ENCODE assay signal across 15 cellular contexts in the genomic region with DNA sequence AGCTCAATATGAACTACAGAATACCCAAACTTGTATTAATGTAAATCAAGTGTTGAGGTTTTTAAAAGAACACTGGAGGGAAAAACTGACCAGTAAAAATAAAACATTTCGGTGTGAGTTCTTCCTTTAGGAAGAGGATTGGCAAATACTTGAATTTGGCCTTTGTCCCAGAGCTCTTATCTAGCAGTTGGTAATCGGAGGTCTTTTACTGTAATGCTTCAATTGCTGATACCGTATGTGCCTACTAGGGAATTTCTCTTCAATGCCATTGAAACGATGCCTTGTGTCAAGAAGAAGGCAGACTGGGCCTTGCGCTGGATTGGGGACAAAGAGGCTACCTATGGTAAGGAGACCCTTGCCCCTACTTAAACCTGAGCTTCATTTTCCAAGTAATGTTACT. TPM values are rescaled to one million over a fixed set of nuclear protein-coding genes. Genes with fewer than 3 reads are reported as not detected.
DNase-seq lines count a peak whose midpoint lies in the region; ATAC-seq and TF ChIP-seq lines count a peak whose summit lies in the region.
"Had no signal": no experiment of that assay in that cellular context is flagged by ENCODE, and none has a peak within 500 bp of the region (broad histone marks: within the 10 kb centered on the region; RNA-seq: fewer than 3 reads in every experiment).

No MANE protein-coding gene starts in this region.

- ATAC-seq in activated naive CD8-positive, alpha-beta T cell treated with anti-CD3 and anti-CD28 coated beads, Interleukin-2, amount 10 ng/mL, durations not matched to agents 7 days and 5 days (ENCODE audit: low read depth): no peak
- no peak for ATAC-seq in HG02973 (IDR thresholded peaks at IDR 0.05; ENCODE audit: unreplicated experiment)
- no peak for ATAC-seq in HG02588 (IDR thresholded peaks at IDR 0.05; ENCODE audit: unreplicated experiment)
- ATAC-seq in WTC11: no peak
- ATAC-seq: CD8-positive, alpha-beta T cell had no signal

- no peak overlapping the region for H3K4me3 ChIP-seq in fibroblast of villous mesenchyme (ENCODE audit: low read depth, low read length)
- H3K4me3 ChIP-seq in vagina: no peak overlapping the region
- H3K4me3 ChIP-seq: thyroid gland had no signal

- H3K9me3 ChIP-seq in vagina: no peaks in the 10 kb centered on the region
- H3K9me3 ChIP-seq: thyroid gland had no signal

- POLR2A ChIA-PET in activated naive CD8-positive, alpha-beta T cell treated with anti-CD3 and anti-CD28 coated beads, Interleukin-2, amount 10 ng/mL, durations not matched to agents 7 days and 5 days (lab: Charles Lee): interaction anchor here (0.5 to 2.9 kb wide), 5 partner anchors 8 to 284 kb away, joined by 3 to 15 read pairs (median 6); no protein-coding TSS in a partner anchor
- POLR2A ChIA-PET in WTC11 (lab: Charles Lee): no interaction called here

- DNase-seq in EH (ENCODE audit: low read depth): peak; percentile 22
- peak; percentile 69 for DNase-seq in NCI-H2029 treated with DMSO at 0.1 percent for 48 hours (lab: John Stamatoyannopoulos, UW)
- DNase-seq in activated naive CD8-positive, alpha-beta T cell treated with anti-CD3 and anti-CD28 coated beads, Interleukin-2, amount 10 ng/mL, durations not matched to agents 7 days and 5 days: no peak
- DNase-seq in fibroblast of villous mesenchyme (ENCODE audit: low read depth): peak; percentile 85
- DNase-seq in WTC11 (ENCODE audit: low spot score): no peak
- no peak for DNase-seq in vagina (ENCODE audit: extremely low spot score in 2 of 2)
- DNase-seq: activated CD4-positive, CD25-positive, alpha-beta regulatory T cell treated with anti-CD3 and anti-CD28 coated beads, Interleukin-2, amount 50 U/mL, for 72 hours; activated effector memory CD4-positive, alpha-beta T cell treated with anti-CD3 and anti-CD28 coated beads, Interleukin-2, amount 50 U/mL, for 16 hours; CD8-positive, alpha-beta T cell; mammary epithelial cell; NCI-H524 treated with DMSO at 0.1 percent for 48 hours; thyroid gland had no signal

- no peak overlapping the region for H3K27ac Mint-ChIP-seq in activated naive CD8-positive, alpha-beta T cell treated with anti-CD3 and anti-CD28 coated beads, Interleukin-2, amount 10 ng/mL, durations not matched to agents 7 days and 5 days
- no peak overlapping the region for H3K27ac Mint-ChIP-seq in WTC11
- H3K27ac Mint-ChIP-seq: CD8-positive, alpha-beta T cell had no signal

- no peak for TF ChIP-seq POLR2A in vagina (IDR thresholded peaks at IDR 0.05)

- H3K27me3 Mint-ChIP-seq in activated naive CD8-positive, alpha-beta T cell treated with anti-CD3 and anti-CD28 coated beads, Interleukin-2, amount 10 ng/mL, durations not matched to agents 7 days and 5 days: no peaks in the 10 kb centered on the region
- H3K27me3 Mint-ChIP-seq in WTC11 (ENCODE audit: low read depth): no peaks in the 10 kb centered on the region

- CTCF ChIA-PET in WTC11 (lab: Charles Lee): interaction anchor here (1.6 kb wide), 1 partner anchor 14 kb away, joined by 4 read pairs; no protein-coding TSS in a partner anchor

- H3K36me3 Mint-ChIP-seq in activated naive CD8-positive, alpha-beta T cell treated with anti-CD3 and anti-CD28 coated beads, Interleukin-2, amount 10 ng/mL, durations not matched to agents 7 days and 5 days: peaks cover 70% of the 10 kb centered on the region
- peaks cover 77% of the 10 kb centered on the region for H3K36me3 Mint-ChIP-seq in WTC11
- H3K36me3 Mint-ChIP-seq: CD8-positive, alpha-beta T cell had no signal

- H3K9me3 Mint-ChIP-seq in activated naive CD8-positive, alpha-beta T cell treated with anti-CD3 and anti-CD28 coated beads, Interleukin-2, amount 10 ng/mL, durations not matched to agents 7 days and 5 days: no peaks in the 10 kb centered on the region
- H3K9me3 Mint-ChIP-seq in WTC11: no peaks in the 10 kb centered on the region
- H3K9me3 Mint-ChIP-seq: CD8-positive, alpha-beta T cell had no signal

- H3K27ac ChIP-seq in vagina: no peak overlapping the region
- H3K27ac ChIP-seq: thyroid gland had no signal

- H3K4me1 ChIP-seq in vagina: peaks cover 19% of the 10 kb centered on the region

- H3K4me3 Mint-ChIP-seq in activated naive CD8-positive, alpha-beta T cell treated with anti-CD3 and anti-CD28 coated beads, Interleukin-2, amount 10 ng/mL, durations not matched to agents 7 days and 5 days: peak overlapping the region; percentile 93
- no peak overlapping the region for H3K4me3 Mint-ChIP-seq in WTC11
- H3K4me3 Mint-ChIP-seq: CD8-positive, alpha-beta T cell had no signal

- H3K36me3 ChIP-seq in vagina: no peaks in the 10 kb centered on the region
- H3K36me3 ChIP-seq: thyroid gland had no signal

- peaks cover 6% of the 10 kb centered on the region for H3K27me3 ChIP-seq in vagina

- TF ChIP-seq CTCF in fibroblast of villous mesenchyme (IDR thresholded peaks at IDR 0.05; ENCODE audit: insufficient read depth, low read depth, low read length): no peak
- no peak for TF ChIP-seq CTCF in WTC11 (IDR thresholded peaks at IDR 0.05)
- no peak for TF ChIP-seq CTCF in vagina (IDR thresholded peaks at IDR 0.05)

- peaks cover 53% of the 10 kb centered on the region for H3K4me1 Mint-ChIP-seq in activated naive CD8-positive, alpha-beta T cell treated with anti-CD3 and anti-CD28 coated beads, Interleukin-2, amount 10 ng/mL, durations not matched to agents 7 days and 5 days
- H3K4me1 Mint-ChIP-seq in WTC11: peaks cover 40% of the 10 kb centered on the region

- intact Hi-C loops in vagina (cut with DNase I): no loop called here

TF ChIP-seq in WTC11, 78 proteins besides CTCF, POLR2A, EP300 and RAD21 (continues in another document):
- no peak for TF ChIP-seq ZNF317 (CRISPR knock-in tag; IDR thresholded peaks at IDR 0.05; ENCODE audit: borderline replicate concordance, low read depth)
- TF ChIP-seq SOX15 (CRISPR knock-in tag; IDR thresholded peaks at IDR 0.05): no peak
- no peak for TF ChIP-seq ZNF396 (CRISPR knock-in tag; IDR thresholded peaks at IDR 0.05; ENCODE audit: borderline replicate concordance)
- no peak for TF ChIP-seq GTF2I (CRISPR knock-in tag; conservative IDR thresholded peaks at IDR 0.05)
- TF ChIP-seq TP53 (CRISPR knock-in tag; IDR thresholded peaks at IDR 0.05): no peak
- no peak for TF ChIP-seq MLX (CRISPR knock-in tag; IDR thresholded peaks at IDR 0.05)
- TF ChIP-seq TEAD4 (CRISPR knock-in tag; IDR thresholded peaks at IDR 0.05): no peak
- no peak for TF ChIP-seq NFATC4 (CRISPR knock-in tag; IDR thresholded peaks at IDR 0.05)
- TF ChIP-seq CREM (CRISPR knock-in tag; IDR thresholded peaks at IDR 0.05): no peak
- TF ChIP-seq, protein P1, sequence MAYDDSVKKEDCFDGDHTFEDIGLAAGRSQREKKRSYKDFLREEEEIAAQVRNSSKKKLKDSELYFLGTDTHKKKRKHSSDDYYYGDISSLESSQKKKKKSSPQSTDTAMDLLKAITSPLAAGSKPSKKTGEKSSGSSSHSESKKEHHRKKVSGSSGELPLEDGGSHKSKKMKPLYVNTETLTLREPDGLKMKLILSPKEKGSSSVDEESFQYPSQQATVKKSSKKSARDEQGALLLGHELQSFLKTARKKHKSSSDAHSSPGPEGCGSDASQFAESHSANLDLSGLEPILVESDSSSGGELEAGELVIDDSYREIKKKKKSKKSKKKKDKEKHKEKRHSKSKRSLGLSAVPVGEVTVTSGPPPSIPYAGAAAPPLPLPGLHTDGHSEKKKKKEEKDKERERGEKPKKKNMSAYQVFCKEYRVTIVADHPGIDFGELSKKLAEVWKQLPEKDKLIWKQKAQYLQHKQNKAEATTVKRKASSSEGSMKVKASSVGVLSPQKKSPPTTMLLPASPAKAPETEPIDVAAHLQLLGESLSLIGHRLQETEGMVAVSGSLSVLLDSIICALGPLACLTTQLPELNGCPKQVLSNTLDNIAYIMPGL (CRISPR knock-in tag; IDR thresholded peaks at IDR 0.05): no peak
- TF ChIP-seq, protein P2, sequence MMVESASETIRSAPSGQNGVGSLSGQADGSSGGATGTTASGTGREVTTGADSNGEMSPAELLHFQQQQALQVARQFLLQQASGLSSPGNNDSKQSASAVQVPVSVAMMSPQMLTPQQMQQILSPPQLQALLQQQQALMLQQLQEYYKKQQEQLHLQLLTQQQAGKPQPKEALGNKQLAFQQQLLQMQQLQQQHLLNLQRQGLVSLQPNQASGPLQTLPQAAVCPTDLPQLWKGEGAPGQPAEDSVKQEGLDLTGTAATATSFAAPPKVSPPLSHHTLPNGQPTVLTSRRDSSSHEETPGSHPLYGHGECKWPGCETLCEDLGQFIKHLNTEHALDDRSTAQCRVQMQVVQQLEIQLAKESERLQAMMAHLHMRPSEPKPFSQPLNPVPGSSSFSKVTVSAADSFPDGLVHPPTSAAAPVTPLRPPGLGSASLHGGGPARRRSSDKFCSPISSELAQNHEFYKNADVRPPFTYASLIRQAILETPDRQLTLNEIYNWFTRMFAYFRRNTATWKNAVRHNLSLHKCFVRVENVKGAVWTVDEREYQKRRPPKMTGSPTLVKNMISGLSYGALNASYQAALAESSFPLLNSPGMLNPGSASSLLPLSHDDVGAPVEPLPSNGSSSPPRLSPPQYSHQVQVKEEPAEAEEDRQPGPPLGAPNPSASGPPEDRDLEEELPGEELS (CRISPR knock-in tag; IDR thresholded peaks at IDR 0.05): no peak
- TF ChIP-seq NR1H2 (CRISPR knock-in tag; IDR thresholded peaks at IDR 0.05): no peak

RNA-seq across cellular contexts. Expression of gene RRM2, which starts 4.1 kb away (rescaled TPM):
- total RNA-seq in activated naive CD8-positive, alpha-beta T cell treated with anti-CD3 and anti-CD28 coated beads, Interleukin-2, amount 10 ng/mL, durations not matched to agents 7 days and 5 days: 100 to 1,000 TPM; 320 to 355 TPM
- 45.8 and 58.6 TPM in 2 replicates for total RNA-seq in fibroblast of villous mesenchyme
- total RNA-seq in WTC11 (2021): 119 to 129 TPM (median 126 TPM) in 3 replicates
- total RNA-seq in vagina: 11.0 TPM

RNA-seq across cellular contexts. Expression of gene CYS1, which starts 46.4 kb away (rescaled TPM):
- under 1 TPM; 0.11 to 0.14 TPM for total RNA-seq in activated naive CD8-positive, alpha-beta T cell treated with anti-CD3 and anti-CD28 coated beads, Interleukin-2, amount 10 ng/mL, durations not matched to agents 7 days and 5 days
- total RNA-seq in fibroblast of villous mesenchyme: 1.6 and 2.2 TPM in 2 replicates
- total RNA-seq in WTC11 (2021): 0.85 to 1.2 TPM (median 1.1 TPM) in 3 replicates
- 13.5 TPM for total RNA-seq in vagina
- total RNA-seq: CD8-positive, alpha-beta T cell; HT-29 had no signal

Comparison
In these comparisons a context has a peak if more than half of its experiments do, and no peak if none do; other contexts are left out.
1. DNase-seq: peak in EH (single experiment), NCI-H2029 treated with DMSO at 0.1 percent for 48 hours (single experiment) and fibroblast of villous mesenchyme (single experiment); none in activated naive CD8-positive, alpha-beta T cell treated with anti-CD3 and anti-CD28 coated beads, Interleukin-2, amount 10 ng/mL, durations not matched to agents 7 days and 5 days (single experiment), WTC11 (single experiment) and vagina (0 of 2).